Comparison of ENCODE assay signal across 17 cellular contexts in genomic region chr16:50756466-50756865, GRCh38.
"Had no signal": no experiment of that assay in that cellular context is flagged by ENCODE, and none has a peak within 500 bp of the region (broad histone marks: within the 10 kb centered on the region; RNA-seq: fewer than 3 reads in every experiment).

No MANE protein-coding gene starts in this region.

- H3K4me1 ChIP-seq: prostate gland had no signal

- H3K36me3 ChIP-seq: prostate gland had no signal

- H3K4me3 Mint-ChIP-seq: natural killer cell treated with Interleukin-12 subunit alpha and Interleukin-12 subunit beta and Interleukin-15 and Interleukin-18, amount 100 ng/mL, for 72 hours; stimulated activated memory B cell treated with anti-CD40 and anti-IgM and Interleukin-4, amounts not matched to agents 10 μg/mL and 1 μg/mL and 100 μg/mL, for 72 hours had no signal

- H3K9me3 Mint-ChIP-seq: natural killer cell treated with Interleukin-12 subunit alpha and Interleukin-12 subunit beta and Interleukin-15 and Interleukin-18, amount 100 ng/mL, for 72 hours; stimulated activated memory B cell treated with anti-CD40 and anti-IgM and Interleukin-4, amounts not matched to agents 10 μg/mL and 1 μg/mL and 100 μg/mL, for 72 hours had no signal

- H3K27me3 ChIP-seq: adrenal gland, gastroesophageal sphincter, spleen had no signal

- H3K9me3 ChIP-seq: adrenal gland, gastroesophageal sphincter, lower lobe of right lung, prostate gland, spleen had no signal

- ATAC-seq: gastroesophageal sphincter; lower lobe of right lung; natural killer cell treated with Interleukin-12 subunit alpha and Interleukin-12 subunit beta and Interleukin-15 and Interleukin-18, amount 100 ng/mL, for 72 hours; sciatic nerve; stimulated activated memory B cell treated with anti-CD40 and anti-IgM and Interleukin-4, amounts not matched to agents 10 μg/mL and 1 μg/mL and 100 μg/mL, for 72 hours had no signal

- DNase-seq: activated CD4-positive, alpha-beta T cell treated with anti-CD3 and anti-CD28 coated beads, Interleukin-2, amount 50 U/mL, for 1 hour; activated effector memory CD4-positive, alpha-beta T cell treated with Interleukin-2 at 50 U/mL for 16 hours; adrenal gland; central memory CD4-positive, alpha-beta T cell; cortex of kidney; effector CD8-positive, alpha-beta T cell; islet precursor cell; lower lobe of right lung; occipital lobe; spleen; stimulated activated CD4-positive, alpha-beta T cell treated with anti-CD3 and anti-CD28 coated beads, Interleukin-1b, Interleukin-23, amount 100 ng/mL, for 48 hours; trophoblast cell had no signal

- H3K4me3 ChIP-seq: adrenal gland, gastroesophageal sphincter, lower lobe of right lung, prostate gland, spleen had no signal

- H3K27ac ChIP-seq: adrenal gland, gastroesophageal sphincter, lower lobe of right lung, prostate gland, spleen had no signal

- H3K27ac Mint-ChIP-seq: natural killer cell treated with Interleukin-12 subunit alpha and Interleukin-12 subunit beta and Interleukin-15 and Interleukin-18, amount 100 ng/mL, for 72 hours; stimulated activated memory B cell treated with anti-CD40 and anti-IgM and Interleukin-4, amounts not matched to agents 10 μg/mL and 1 μg/mL and 100 μg/mL, for 72 hours had no signal

- H3K27me3 Mint-ChIP-seq: natural killer cell treated with Interleukin-12 subunit alpha and Interleukin-12 subunit beta and Interleukin-15 and Interleukin-18, amount 100 ng/mL, for 72 hours; stimulated activated memory B cell treated with anti-CD40 and anti-IgM and Interleukin-4, amounts not matched to agents 10 μg/mL and 1 μg/mL and 100 μg/mL, for 72 hours had no signal
